13 cellular contexts compared by ENCODE assay signal in the genomic region with DNA sequence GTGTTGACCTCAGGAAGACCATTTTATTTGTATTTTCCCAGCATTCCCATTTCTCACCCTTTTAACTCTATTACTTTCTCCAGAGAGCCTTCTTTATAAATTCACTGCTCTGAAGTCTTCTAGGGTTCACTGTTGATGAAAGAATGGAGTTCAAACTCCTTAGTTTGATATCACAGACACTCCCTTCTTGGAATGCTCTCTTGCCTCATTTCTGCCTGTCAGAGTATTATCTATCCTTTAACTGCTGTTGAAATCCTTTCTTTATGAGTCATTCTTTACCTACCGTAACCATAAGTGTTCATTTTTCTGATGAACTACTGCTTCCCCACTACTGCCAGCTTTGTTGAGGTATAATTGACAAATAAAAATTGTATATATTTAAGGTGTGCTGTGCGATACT. TPM values are rescaled to one million over a fixed set of nuclear protein-coding genes. Genes with fewer than 3 reads are reported as not detected.
A peak's percentile ranks its signal among the peaks of the same experiment; 100 is the strongest.
DNase-seq lines count a peak whose midpoint lies in the region; ATAC-seq and TF ChIP-seq lines count a peak whose summit lies in the region.
"Had no signal": no experiment of that assay in that cellular context is flagged by ENCODE, and none has a peak within 500 bp of the region (broad histone marks: within the 10 kb centered on the region; RNA-seq: fewer than 3 reads in every experiment).

No MANE protein-coding gene starts in this region.

- WGBS in SK-N-SH (ENCODE audit: low lambda C conversion rate) = 50% methylated on average over 2 of the region's 2 CpGs

- DNase-seq in A673 (ENCODE audit: low spot score) (peak; percentile 14), SK-N-SH (no peak), fibroblast of pulmonary artery (ENCODE audit: low read depth) (peak; percentile 54), NOMO-1 treated with dmso at 0.1 percent for 144 hours (lab: John Stamatoyannopoulos, UW; ENCODE audit: unreplicated experiment) (no peak), putamen (ENCODE audit: low spot score) (no peak)
- no peak for DNase-seq in stimulated activated CD4-positive, alpha-beta T cell treated with anti-CD3 and anti-CD28 coated beads, Interleukin-4, amount 100 ng/mL, for 1 hour
- DNase-seq: left cardiac atrium, MG63, NCI-H510A treated with DMSO at 0.1 percent for 48 hours, nucleus accumbens had no signal

- POLR2A ChIA-PET in A673 (lab: Charles Lee; ENCODE audit: low non-redundant PET) (no interaction called here), HEK293 (lab: Yijun Ruan, JAX) (interaction anchor here (1.5 kb wide), 1 partner anchor 382 kb away, joined by 4 read pairs; the partner anchor contains the start of gene RANBP6), SK-N-SH (lab: Yijun Ruan, JAX) (no interaction called here)

- peaks cover 73% of the 10 kb centered on the region for H4K20me1 ChIP-seq in SK-N-SH (ENCODE audit: insufficient read depth)

- H3K4me1 ChIP-seq in A673 (ENCODE audit: insufficient read depth, low read length, poor library complexity, severe bottlenecking) (peaks cover 10% of the 10 kb centered on the region), HEK293 (ENCODE audit: control insufficient read depth, insufficient read depth, low read length) (peaks cover 3% of the 10 kb centered on the region; the same call in 1 of the 2 replicates), SK-N-SH (ENCODE audit: control insufficient read depth in 1 of 2, insufficient read depth in 2 of 2, low read depth in 1 of 2, low read length in 1 of 2) (peaks cover 2 to 9% of the 10 kb centered on the region in 2 experiments; a peak in 3 of 4 replicates)

- no peak for TF ChIP-seq RAD21 in SK-N-SH (IDR thresholded peaks at IDR 0.05; ENCODE audit: low read length)

- CTCF ChIA-PET in A673 (lab: Charles Lee) (no interaction called here), HEK293 (lab: Yijun Ruan, JAX) (interaction anchor here (0.7 to 1.0 kb wide), 2 partner anchors 141 to 673 kb away, joined by 3 to 5 read pairs; no protein-coding TSS in a partner anchor), SK-N-SH (lab: Yijun Ruan, JAX) (no interaction called here)

- H3K9me3 ChIP-seq in A673 (ENCODE audit: low read depth, low read length, poor library complexity, severe bottlenecking) (peaks cover 15% of the 10 kb centered on the region), HEK293 (ENCODE audit: control insufficient read depth, insufficient read depth, low read depth, low read length) (no peaks in the 10 kb centered on the region), SK-N-SH (peaks cover 6% of the 10 kb centered on the region; the same call in 1 of the 2 replicates)
- H3K9me3 ChIP-seq: MG63 had no signal

- H3K79me2 ChIP-seq in SK-N-SH (ENCODE audit: insufficient read depth) = peaks cover 94% of the 10 kb centered on the region

- BruUV-seq in A673 (replicated peaks; lab: Mats Ljungman, UMichigan) = no TSS peak

- H3K27me3 ChIP-seq in A673 (replicated peaks; ENCODE audit: insufficient read depth, low read depth, low read length, poor library complexity) (no peaks in the 10 kb centered on the region), SK-N-SH (ENCODE audit: insufficient read depth) (no peaks in the 10 kb centered on the region)
- H3K27me3 ChIP-seq: esophagus muscularis mucosa, MG63 had no signal

- no peaks in the 10 kb centered on the region for H3K9me2 ChIP-seq in SK-N-SH

- H3K36me3 ChIP-seq in A673 (ENCODE audit: insufficient read depth, low read length, poor library complexity, severe bottlenecking) = peaks cover 6% of the 10 kb centered on the region
- no peaks in the 10 kb centered on the region; a peak in 1 of 3 replicates for H3K36me3 ChIP-seq in HEK293 (ENCODE audit: control insufficient read depth in 2 of 2, insufficient read depth in 1 of 2, low read length in 2 of 2)
- peaks cover 0 to 27% of the 10 kb centered on the region in 2 experiments for H3K36me3 ChIP-seq in SK-N-SH (replicated peaks in 1 of 2; ENCODE audit: control insufficient read depth in 1 of 2, insufficient read depth in 2 of 2, low read length in 1 of 2)
- H3K36me3 ChIP-seq: esophagus muscularis mucosa, MG63 had no signal

- ATAC-seq in HG03354 (IDR thresholded peaks at IDR 0.05; ENCODE audit: poor library complexity, severe bottlenecking, unreplicated experiment) = no peak
- ATAC-seq: left cardiac atrium had no signal

- no peak overlapping the region for H3K4me3 ChIP-seq in A673 (ENCODE audit: low read depth, low read length, poor library complexity, severe bottlenecking)
- no peak overlapping the region for H3K4me3 ChIP-seq in HEK293 (ENCODE audit: low read depth, low read length)
- H3K4me3 ChIP-seq in SK-N-SH (ENCODE audit: low read depth in 2 of 2, low read length in 1 of 2) = no peak overlapping the region
- H3K4me3 ChIP-seq in fibroblast of pulmonary artery (replicated peaks; ENCODE audit: low read depth, low read length) = no peak overlapping the region
- H3K4me3 ChIP-seq: esophagus muscularis mucosa, MG63 had no signal

- intact Hi-C loops in A673 (cut with micrococcal nuclease; ENCODE audit: unreplicated experiment) = no loop called here

- no peak overlapping the region for H2AFZ ChIP-seq in SK-N-SH (ENCODE audit: low read depth)

- no peak for TF ChIP-seq EP300 in SK-N-SH (IDR thresholded peaks at IDR 0.05; ENCODE audit: borderline replicate concordance in 1 of 2, low read depth in 1 of 2, low read length in 1 of 2)

- no peak overlapping the region for H3K4me2 ChIP-seq in SK-N-SH

- H3K9ac ChIP-seq in SK-N-SH = no peak overlapping the region

- peaks cover 11% of the 10 kb centered on the region for H3F3A ChIP-seq in SK-N-SH (replicated peaks; ENCODE audit: insufficient read depth)

- H3K27ac ChIP-seq in A673 (ENCODE audit: low read depth, low read length, poor library complexity, severe bottlenecking) (no peak overlapping the region), HEK293 (ENCODE audit: extremely low read depth, low read depth, low read length) (no peak overlapping the region), SK-N-SH (ENCODE audit: low read depth in 2 of 2, low read length in 1 of 2) (no peak overlapping the region)
- H3K27ac ChIP-seq: esophagus muscularis mucosa had no signal

- no peak for TF ChIP-seq CTCF in A673 (conservative IDR thresholded peaks at IDR 0.05; ENCODE audit: low read depth, low read length)
- TF ChIP-seq CTCF in HEK293 (tag by site-specific recombination; IDR thresholded peaks at IDR 0.05) = no peak
- TF ChIP-seq CTCF in SK-N-SH (IDR thresholded peaks at IDR 0.05) = no peak
- no peak for TF ChIP-seq CTCF in fibroblast of pulmonary artery (IDR thresholded peaks at IDR 0.05; ENCODE audit: low read length, missing control alignments)

TF ChIP-seq in HEK293, 187 proteins besides CTCF, POLR2A, EP300 and RAD21 (continues in another document):
- TF ChIP-seq ZSCAN23 (tag by site-specific recombination; IDR thresholded peaks at IDR 0.05) = no peak
- TF ChIP-seq ZNF623 (tag by site-specific recombination; IDR thresholded peaks at IDR 0.05) = no peak
- no peak for TF ChIP-seq ZNF350 (tag by site-specific recombination; IDR thresholded peaks at IDR 0.05)
- TF ChIP-seq ZNF747 (tag by site-specific recombination; IDR thresholded peaks at IDR 0.05) = no peak
- no peak for TF ChIP-seq ZNF169 (tag by site-specific recombination; IDR thresholded peaks at IDR 0.05)
- peak; percentile 45; the same call in 1 of the 2 replicates for TF ChIP-seq ZNF664 (tag by site-specific recombination; IDR thresholded peaks at IDR 0.05)
- no peak for TF ChIP-seq ZNF560 (tag by site-specific recombination; IDR thresholded peaks at IDR 0.05; ENCODE audit: borderline replicate concordance)
- TF ChIP-seq EGR2 (tag by site-specific recombination; IDR thresholded peaks at IDR 0.05; ENCODE audit: low read depth) = no peak
- TF ChIP-seq BCL11A (tag by site-specific recombination; IDR thresholded peaks at IDR 0.05; ENCODE audit: low read depth) = no peak
- TF ChIP-seq ZNF114 (tag by site-specific recombination; IDR thresholded peaks at IDR 0.05) = no peak
- TF ChIP-seq KLF10 (tag by site-specific recombination; IDR thresholded peaks at IDR 0.05) = 0 out of 2 replicates have a peak, but pooled peaks have one; percentile 36
- peak; percentile 59 for TF ChIP-seq PRDM1 (tag by site-specific recombination; IDR thresholded peaks at IDR 0.05)
- TF ChIP-seq HOXA7 (CRISPR knock-in tag; IDR thresholded peaks at IDR 0.05; ENCODE audit: borderline replicate concordance) = no peak

TF ChIP-seq in SK-N-SH, 30 proteins besides CTCF, POLR2A, EP300 and RAD21 (continues in another document):
- TF ChIP-seq, protein P1, sequence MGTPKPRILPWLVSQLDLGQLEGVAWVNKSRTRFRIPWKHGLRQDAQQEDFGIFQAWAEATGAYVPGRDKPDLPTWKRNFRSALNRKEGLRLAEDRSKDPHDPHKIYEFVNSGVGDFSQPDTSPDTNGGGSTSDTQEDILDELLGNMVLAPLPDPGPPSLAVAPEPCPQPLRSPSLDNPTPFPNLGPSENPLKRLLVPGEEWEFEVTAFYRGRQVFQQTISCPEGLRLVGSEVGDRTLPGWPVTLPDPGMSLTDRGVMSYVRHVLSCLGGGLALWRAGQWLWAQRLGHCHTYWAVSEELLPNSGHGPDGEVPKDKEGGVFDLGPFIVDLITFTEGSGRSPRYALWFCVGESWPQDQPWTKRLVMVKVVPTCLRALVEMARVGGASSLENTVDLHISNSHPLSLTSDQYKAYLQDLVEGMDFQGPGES (IDR thresholded peaks at IDR 0.05; ENCODE audit: low read depth, low read length) = no peak
- TF ChIP-seq GABPA (IDR thresholded peaks at IDR 0.05; ENCODE audit: low read depth) (no peak), FOSL2 (IDR thresholded peaks at IDR 0.05; ENCODE audit: borderline replicate concordance, low read depth) (peak; percentile 32; the same call in 1 of the 2 replicates), RCOR1 (IDR thresholded peaks at IDR 0.05; ENCODE audit: low read length) (no peak), ZBTB33 (IDR thresholded peaks at IDR 0.05; ENCODE audit: borderline replicate concordance, low read depth) (no peak)

RNA-seq across cellular contexts. Expression of gene RIC1, which starts 4.3 kb away (rescaled TPM):
- 23.3 and 24.7 TPM in 2 replicates for total RNA-seq in A673 (2021)
- polyA plus RNA-seq in SK-N-SH (2012; rRNA removed) = 21.9 and 37.2 TPM in 2 replicates
- 17.4 and 20.9 TPM in 2 replicates for polyA plus RNA-seq in SK-N-SH (2012; cell fraction: cytosol; rRNA removed)
- 34.8 and 85.0 TPM in 2 replicates for polyA plus RNA-seq in SK-N-SH (2012; cell fraction: nucleus; rRNA removed)

Comparison
In these comparisons a context has a peak if more than half of its experiments do, and no peak if none do; other contexts are left out.
1. DNase-seq: peak in A673 (single experiment) and fibroblast of pulmonary artery (single experiment); none in SK-N-SH (single experiment), NOMO-1 treated with dmso at 0.1 percent for 144 hours (single experiment), stimulated activated CD4-positive, alpha-beta T cell treated with anti-CD3 and anti-CD28 coated beads, Interleukin-4, amount 100 ng/mL, for 1 hour (single experiment) and putamen (single experiment).